ENCODE assay signal across 8 cellular contexts in genomic region chr17:27333410-27333980, GRCh38. TPM values are rescaled to one million over a fixed set of nuclear protein-coding genes. Genes with fewer than 3 reads are reported as not detected.
DNase-seq lines count a peak whose midpoint lies in the region; ATAC-seq and TF ChIP-seq lines count a peak whose summit lies in the region.

No MANE protein-coding gene starts in this region.

- peak overlapping the region; percentile 74 to 83 (median 81) for H3K4me3 Mint-ChIP-seq in brain

- CTCF ChIA-PET in A673 (lab: Charles Lee), result interaction anchor here (0.5 to 1.2 kb wide), 6 partner anchors 21 to 98 kb away, joined by 3 to 14 read pairs (median 4); no protein-coding TSS in a partner anchor

- POLR2A ChIA-PET in A673 (lab: Charles Lee; ENCODE audit: low non-redundant PET), result interaction anchor here (0.6 kb wide), 1 partner anchor 39 kb away, joined by 3 read pairs; no protein-coding TSS in a partner anchor

- H3K4me1 ChIP-seq in A673 (ENCODE audit: insufficient read depth, low read length, poor library complexity, severe bottlenecking) (peaks cover 15% of the 10 kb centered on the region), Loucy (ENCODE audit: insufficient read depth, low read length, poor library complexity, severe bottlenecking) (peaks cover 15% of the 10 kb centered on the region), mesodermal cell (ENCODE audit: control insufficient read depth, insufficient read depth, low read length, poor library complexity, severe bottlenecking) (peaks cover 5% of the 10 kb centered on the region)

- H3K9me2 ChIP-seq in Loucy (replicated peaks; ENCODE audit: low read depth, low read length), result no peaks in the 10 kb centered on the region

- H3K27ac Mint-ChIP-seq in brain, result peak overlapping the region; percentile 74 to 92 (median 82)

- H3K9me3 ChIP-seq in A673 (ENCODE audit: low read depth, low read length, poor library complexity, severe bottlenecking) (no peaks in the 10 kb centered on the region), Loucy (ENCODE audit: insufficient read depth, low read depth, low read length) (no peaks in the 10 kb centered on the region), mesodermal cell (ENCODE audit: control insufficient read depth, low read length) (no peaks in the 10 kb centered on the region)

- no peaks in the 10 kb centered on the region for H3K79me2 ChIP-seq in Loucy (ENCODE audit: insufficient read depth, low read length)

- BruUV-seq in A673 (replicated peaks; lab: Mats Ljungman, UMichigan), result TSS peak; percentile 71

- H2AFZ ChIP-seq in Loucy (ENCODE audit: low read length), result peak overlapping the region; percentile 96

- DNase-seq in A673 (ENCODE audit: low spot score), result no peak
- DNase-seq in NCI-H187 treated with DMSO at 0.1 percent for 48 hours (lab: John Stamatoyannopoulos, UW), result no peak

- WGBS in mesodermal cell (ENCODE audit: insufficient coverage in 2 of 2), 2 experiments, result 88 to 93% methylated on average over 4 to 5 of the region's 11 CpGs

- H3K9me3 Mint-ChIP-seq in brain, result no peaks in the 10 kb centered on the region

- TF ChIP-seq CTCF in A673 (conservative IDR thresholded peaks at IDR 0.05; ENCODE audit: low read depth, low read length) (no peak), Loucy (conservative IDR thresholded peaks at IDR 0.05; ENCODE audit: low read length) (no peak), brain (conservative IDR thresholded peaks at IDR 0.05) (no peak)

- no peaks in the 10 kb centered on the region for H3K27me3 ChIP-seq in A673 (replicated peaks; ENCODE audit: insufficient read depth, low read depth, low read length, poor library complexity)
- no peaks in the 10 kb centered on the region for H3K27me3 ChIP-seq in Loucy (ENCODE audit: insufficient read depth, low read length, poor library complexity, severe bottlenecking)

- peak overlapping the region; percentile 62 for H3K9ac ChIP-seq in Loucy (ENCODE audit: low read depth, low read length, poor library complexity, severe bottlenecking)

- ATAC-seq in GM19328 (IDR thresholded peaks at IDR 0.05; ENCODE audit: unreplicated experiment) (no peak), GM21825 (IDR thresholded peaks at IDR 0.05; ENCODE audit: unreplicated experiment) (no peak), GM18867 (IDR thresholded peaks at IDR 0.05; ENCODE audit: unreplicated experiment) (no peak)

- H3K27me3 Mint-ChIP-seq in brain, result no peaks in the 10 kb centered on the region

- H3K4me1 Mint-ChIP-seq in brain, result peaks cover 48% of the 10 kb centered on the region

- H3K27ac ChIP-seq in A673 (ENCODE audit: low read depth, low read length, poor library complexity, severe bottlenecking) (peak overlapping the region; percentile 68), mesodermal cell (ENCODE audit: low read depth, low read length, severe bottlenecking) (peak overlapping the region; percentile 82)

- H3K36me3 Mint-ChIP-seq in brain, result no peaks in the 10 kb centered on the region

- H4K20me1 ChIP-seq in Loucy (ENCODE audit: insufficient read depth, low read length, poor library complexity, severe bottlenecking), result no peaks in the 10 kb centered on the region

- H3K4me2 ChIP-seq in Loucy (ENCODE audit: low read depth, low read length, poor library complexity, severe bottlenecking), result peak overlapping the region; percentile 80

- intact Hi-C loops in A673 (cut with micrococcal nuclease; ENCODE audit: unreplicated experiment), result loop anchor here (1.0 to 2.0 kb wide), 2 partner anchors 39 to 88 kb away; partner anchors contain the start of gene WSB1

- no peaks in the 10 kb centered on the region for H3F3A ChIP-seq in Loucy (ENCODE audit: low read depth)

- peak overlapping the region; percentile 46 for H3K4me3 ChIP-seq in A673 (ENCODE audit: low read depth, low read length, poor library complexity, severe bottlenecking)
- H3K4me3 ChIP-seq in Loucy (ENCODE audit: low read length, poor library complexity, severe bottlenecking), result peak overlapping the region; percentile 77
- peak overlapping the region; percentile 34 for H3K4me3 ChIP-seq in mesodermal cell (ENCODE audit: extremely low read depth, insufficient read depth, low read length, poor library complexity, severe bottlenecking)

- H3K36me3 ChIP-seq in A673 (ENCODE audit: insufficient read depth, low read length, poor library complexity, severe bottlenecking) (no peaks in the 10 kb centered on the region), Loucy (ENCODE audit: insufficient read depth, low read length) (no peaks in the 10 kb centered on the region), mesodermal cell (ENCODE audit: control insufficient read depth, insufficient read depth, low read length) (no peaks in the 10 kb centered on the region)

RNA-seq across cellular contexts. Expression of gene WSB1, which starts 39.6 kb away (rescaled TPM):
- total RNA-seq in A673 (2021), result 114 and 120 TPM in 2 replicates
- 21.7 TPM for polyA plus RNA-seq in brain (ENCODE audit: insufficient read depth, low read depth, low replicate concordance)
- 201 TPM for polyA plus RNA-seq in mesodermal cell (2013, experiment 1 of 2)
- polyA plus RNA-seq in mesodermal cell (2013, experiment 2 of 2), result 190 TPM
